25 cellular contexts compared by ENCODE assay signal in the genomic region with DNA sequence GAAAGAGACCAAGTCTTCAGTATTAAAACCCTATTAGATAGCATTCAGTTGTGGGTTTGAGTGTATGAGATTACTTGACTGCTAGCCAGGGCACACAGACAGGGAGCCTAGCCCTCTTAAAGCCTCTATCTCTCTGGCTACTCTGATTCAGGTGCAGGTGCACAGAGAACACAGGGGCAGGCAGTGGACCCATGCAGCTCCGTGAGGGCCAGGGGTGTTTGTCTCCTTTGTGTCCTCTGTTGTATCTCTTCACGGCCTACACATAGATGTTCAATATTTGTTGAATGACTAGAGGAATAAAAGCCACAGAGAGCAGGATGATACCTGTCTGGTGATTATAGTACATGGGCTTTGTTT. TPM values are rescaled to one million over a fixed set of nuclear protein-coding genes. Genes with fewer than 3 reads are reported as not detected.
DNase-seq lines count a peak whose midpoint lies in the region; ATAC-seq, FAIRE-seq and TF ChIP-seq lines count a peak whose summit lies in the region.
"Had no signal": no experiment of that assay in that cellular context is flagged by ENCODE, and none has a peak within 500 bp of the region (broad histone marks: within the 10 kb centered on the region; RNA-seq: fewer than 3 reads in every experiment).

No MANE protein-coding gene starts in this region.

- H3K9me3 ChIP-seq in CD4-positive, CD25-positive, alpha-beta regulatory T cell (ENCODE audit: control insufficient read depth in 2 of 2, low read length in 2 of 2) = no peaks in the 10 kb centered on the region
- no peaks in the 10 kb centered on the region for H3K9me3 ChIP-seq in K562 (replicated peaks; ENCODE audit: control insufficient read depth, insufficient read depth, low read depth, low read length)
- H3K9me3 ChIP-seq: Caco-2, SJSA1 had no signal

- TF ChIP-seq CTCF in K562 (IDR thresholded peaks at IDR 0.05 in 2 of 3, conservative IDR thresholded peaks at IDR 0.05 in 1 of 3; ENCODE audit: insufficient read depth in 2 of 3, low read depth in 1 of 3, low read length in 3 of 3) = no peak
- no peak for TF ChIP-seq CTCF in mesothelial cell of epicardium (IDR thresholded peaks at IDR 0.05; ENCODE audit: unreplicated experiment)
- TF ChIP-seq CTCF in GM10266 (IDR thresholded peaks at IDR 0.05; ENCODE audit: control insufficient read depth, insufficient read depth, low read depth, missing control alignments) = no peak

- H2AFZ ChIP-seq in ACC112 (ENCODE audit: low read length, unreplicated experiment) (no peak overlapping the region), K562 (ENCODE audit: low read depth, low read length) (no peak overlapping the region)

- peaks cover 94% of the 10 kb centered on the region for H4K20me1 ChIP-seq in K562 (replicated peaks; ENCODE audit: control insufficient read depth, insufficient read depth, low read length)

- H3K9ac ChIP-seq in K562 (ENCODE audit: insufficient read depth in 1 of 2, low read depth in 2 of 2, low read length in 2 of 2) = no peak overlapping the region

- peak overlapping the region; percentile 46; the same call in 1 of the 2 replicates for H3K27ac ChIP-seq in ACC112 (ENCODE audit: low read depth, low read length)
- no peak overlapping the region for H3K27ac ChIP-seq in CD4-positive, CD25-positive, alpha-beta regulatory T cell (ENCODE audit: insufficient read depth, low read length, poor library complexity, severe bottlenecking)
- H3K27ac ChIP-seq in K562 (ENCODE audit: extremely low read depth, low read depth, low read length) = no peak overlapping the region
- H3K27ac ChIP-seq: HL-60 had no signal

- POLR2A ChIA-PET in K562 (lab: Yijun Ruan, JAX) (interaction anchor here (64.4 kb wide), 1 partner anchor 28 kb away, joined by 1556 read pairs; a partner anchor contains a TSS), HEK293T (lab: Yijun Ruan, JAX) (no interaction called here)

- DNase-seq in CD4-positive, CD25-positive, alpha-beta regulatory T cell = no peak
- DNase-seq in K562 (ENCODE audit: extremely low read depth in 1 of 4, low spot score in 3 of 4) (no peak), mesothelial cell of epicardium (ENCODE audit: low spot score in 2 of 2, unreplicated experiment in 2 of 2) (no peak), GM10266 (ENCODE audit: extremely low spot score) (no peak), GM19240 (ENCODE audit: insufficient read length, low spot score) (no peak), NCI-H1930 (lab: John Stamatoyannopoulos, UW) (no peak), HEK293T (ENCODE audit: extremely low spot score) (no peak)
- DNase-seq: activated CD4-positive, alpha-beta T cell treated with anti-CD3 and anti-CD28 coated beads, Interleukin-2, amount 10 ng/mL, durations not matched to agents 7 days and 5 days; Caco-2; caudate nucleus; erythroblast; foreskin melanocyte; midbrain; NCI-H1694; NCI-H774; retina; stimulated activated CD4-positive, alpha-beta T cell treated with anti-CD3 and anti-CD28 coated beads, Interleukin-15, amount 100 ng/mL, for 24 hours; substantia nigra; T-helper 2 cell had no signal

- H3K36me3 Mint-ChIP-seq in CD4-positive, CD25-positive, alpha-beta regulatory T cell = peaks cover 26% of the 10 kb centered on the region
- peaks cover 9% of the 10 kb centered on the region for H3K36me3 Mint-ChIP-seq in mesothelial cell of epicardium

- no peaks in the 10 kb centered on the region for H3K27me3 Mint-ChIP-seq in CD4-positive, CD25-positive, alpha-beta regulatory T cell
- H3K27me3 Mint-ChIP-seq in mesothelial cell of epicardium (ENCODE audit: low read depth) = no peaks in the 10 kb centered on the region
- H3K27me3 Mint-ChIP-seq: activated CD4-positive, alpha-beta T cell treated with anti-CD3 and anti-CD28 coated beads, Interleukin-2, amount 10 ng/mL, durations not matched to agents 7 days and 5 days had no signal

- H3K79me2 ChIP-seq in ACC112 (ENCODE audit: control insufficient read depth, insufficient read depth, low read length, unreplicated experiment) = peaks cover 72% of the 10 kb centered on the region
- peaks cover 99% of the 10 kb centered on the region for H3K79me2 ChIP-seq in K562 (ENCODE audit: control insufficient read depth, insufficient read depth, low read length)

- 0 out of 2 replicates have a peak overlapping the region, but pooled peaks have one; percentile 33 for H3K4me3 ChIP-seq in ACC112 (ENCODE audit: low read depth, low read length)
- no peak overlapping the region for H3K4me3 ChIP-seq in CD4-positive, CD25-positive, alpha-beta regulatory T cell (ENCODE audit: low read depth, low read length)
- no peak overlapping the region for H3K4me3 ChIP-seq in K562
- H3K4me3 ChIP-seq: dorsolateral prefrontal cortex, SJSA1 had no signal

- TF ChIP-seq RAD21 in K562 (CRISPR knock-in tag; conservative IDR thresholded peaks at IDR 0.05 in 1 of 2, IDR thresholded peaks at IDR 0.05 in 1 of 2) = no peak

- peak overlapping the region in 2 of 4 donors; percentile 19 to 26 for H3K4me3 Mint-ChIP-seq in CD4-positive, CD25-positive, alpha-beta regulatory T cell
- H3K4me3 Mint-ChIP-seq in mesothelial cell of epicardium = no peak overlapping the region
- H3K4me3 Mint-ChIP-seq: activated CD4-positive, alpha-beta T cell treated with anti-CD3 and anti-CD28 coated beads, Interleukin-2, amount 10 ng/mL, durations not matched to agents 7 days and 5 days had no signal

- 0 out of 2 replicates have a peak, but pooled peaks cover 7% of the 10 kb centered on the region for H3K36me3 ChIP-seq in ACC112 (ENCODE audit: insufficient read depth, low read length)
- peaks cover 25% of the 10 kb centered on the region for H3K36me3 ChIP-seq in CD4-positive, CD25-positive, alpha-beta regulatory T cell (ENCODE audit: control insufficient read depth, insufficient read depth, low read length)
- peaks cover 90% of the 10 kb centered on the region for H3K36me3 ChIP-seq in K562 (ENCODE audit: control insufficient read depth, insufficient read depth, low read length)

- intact Hi-C loops in K562 (cut with micrococcal nuclease) = no loop called here

- FAIRE-seq in K562 (lab: Jason Lieb, UNC) = no peak
- FAIRE-seq: GM18507, urothelium cell line had no signal

- peak overlapping the region; percentile 56 to 79 (median 60) for H3K27ac Mint-ChIP-seq in CD4-positive, CD25-positive, alpha-beta regulatory T cell
- H3K27ac Mint-ChIP-seq in mesothelial cell of epicardium = peak overlapping the region; percentile 39
- H3K27ac Mint-ChIP-seq: activated CD4-positive, alpha-beta T cell treated with anti-CD3 and anti-CD28 coated beads, Interleukin-2, amount 10 ng/mL, durations not matched to agents 7 days and 5 days had no signal

- no TSS peak for BruUV-seq in K562 (replicated peaks; lab: Mats Ljungman, UMichigan)

- no peaks in the 10 kb centered on the region for H3K9me3 Mint-ChIP-seq in CD4-positive, CD25-positive, alpha-beta regulatory T cell
- no peaks in the 10 kb centered on the region for H3K9me3 Mint-ChIP-seq in mesothelial cell of epicardium
- H3K9me3 Mint-ChIP-seq: activated CD4-positive, alpha-beta T cell treated with anti-CD3 and anti-CD28 coated beads, Interleukin-2, amount 10 ng/mL, durations not matched to agents 7 days and 5 days had no signal

- peaks cover 35% of the 10 kb centered on the region for H3K9me1 ChIP-seq in K562 (ENCODE audit: control insufficient read depth, insufficient read depth, low read length)

- H3K4me1 Mint-ChIP-seq in CD4-positive, CD25-positive, alpha-beta regulatory T cell = peaks cover 47 to 79% (median 62%) of the 10 kb centered on the region in 4 donors
- peaks cover 5% of the 10 kb centered on the region for H3K4me1 Mint-ChIP-seq in mesothelial cell of epicardium

- no peak for TF ChIP-seq POLR2A in K562 (conservative IDR thresholded peaks at IDR 0.05)

- ATAC-seq in CD4-positive, CD25-positive, alpha-beta regulatory T cell (ENCODE audit: low read depth in 2 of 2) = no peak
- ATAC-seq in K562 = peak; percentile 4; the same call in 1 of the 3 replicates

- no peak for TF ChIP-seq EP300 in K562 (IDR thresholded peaks at IDR 0.05; ENCODE audit: low read length)

- H3K27me3 ChIP-seq in ACC112 (ENCODE audit: insufficient read depth, low read length) (no peaks in the 10 kb centered on the region), K562 (ENCODE audit: control insufficient read depth in 2 of 2, insufficient read depth in 2 of 2, low read length in 2 of 2) (no peaks in the 10 kb centered on the region)
- no peaks in the 10 kb centered on the region for H3K27me3 ChIP-seq in CD4-positive, CD25-positive, alpha-beta regulatory T cell (ENCODE audit: control insufficient read depth, insufficient read depth, low read length)
- H3K27me3 ChIP-seq: dorsolateral prefrontal cortex, SJSA1 had no signal

- CTCF ChIA-PET in K562 (lab: Yijun Ruan, JAX; ENCODE audit: low intra/inter-chr PET ratio) (no interaction called here), HEK293T (lab: Yijun Ruan, JAX) (interaction anchor here (0.8 kb wide), 1 partner anchor 1181 kb away, joined by 3 read pairs; no protein-coding TSS in a partner anchor)

- 93% methylated on average over 2 of the region's 2 CpGs for WGBS in K562 (ENCODE audit: insufficient coverage, low coverage, missing lambda C conversion rate)

- in situ Hi-C loops in K562 (cut with MboI) = no loop called here

- H3K4me1 ChIP-seq in ACC112 (ENCODE audit: control insufficient read depth, insufficient read depth, low read length, unreplicated experiment) (peaks cover 21% of the 10 kb centered on the region), K562 (replicated peaks in 1 of 2; ENCODE audit: control insufficient read depth in 2 of 2, insufficient read depth in 2 of 2, low read length in 2 of 2) (peaks cover 13 to 15% of the 10 kb centered on the region in 2 experiments; a peak in 4 of 5 replicates)
- H3K4me1 ChIP-seq in CD4-positive, CD25-positive, alpha-beta regulatory T cell (ENCODE audit: control insufficient read depth, insufficient read depth, low read length, poor library complexity, severe bottlenecking) = peaks cover 28% of the 10 kb centered on the region

- H3K4me2 ChIP-seq in K562 (ENCODE audit: insufficient read depth, low read length) = no peak overlapping the region

RNA-seq across cellular contexts. Expression of a gene that starts 21.5 kb away (rescaled TPM):
- 0.49 TPM for total RNA-seq in CD4-positive, CD25-positive, alpha-beta regulatory T cell
- polyA plus RNA-seq in CD4-positive, CD25-positive, alpha-beta regulatory T cell = not detected
- total RNA-seq in K562 (2011; cell fraction: chromatin; rRNA removed; ENCODE audit: low replicate concordance) = 0.14 and 1.4 TPM in 2 replicates
- total RNA-seq in K562 (2011; cell fraction: nucleolus; rRNA removed) = 0.33 and 1.2 TPM in 2 replicates
- total RNA-seq in K562 (2011; cell fraction: nucleoplasm; rRNA removed) = 0.53 and 0.81 TPM in 2 replicates
- total RNA-seq in K562 (2014; rRNA removed) (0.14 TPM in 1 of 2 replicates, not detected in the other), K562 (2014; rRNA removed; fragmentation: Illumina TruSeq; extraction: Trizol) (0.10 TPM in 1 of 2 replicates, not detected in the other), K562 (2015; rRNA removed; fragmentation: Illumina TruSeq; extraction: Trizol) (0.07 TPM in 1 of 2 replicates, not detected in the other), K562 (2021) (0.20 and 0.56 TPM in 2 replicates), mesothelial cell of epicardium (2.4 to 3.2 TPM (median 2.5 TPM) in 3 replicates)
- polyA plus RNA-seq in K562 (2011; rRNA removed) (0.04 and 0.08 TPM in 2 replicates), K562 (2014; fragmentation: Illumina TruSeq; extraction: Trizol) (0.06 TPM in 1 of 2 replicates, not detected in the other), K562 (2014; fragmentation: Nextera tagmentation; extraction: Ambion mirVana) (under 1 TPM; 0.03 to 0.06 TPM), K562 (2014; rRNA removed) (0.15 TPM in 1 of 2 replicates, not detected in the other)
- polyA plus RNA-seq in K562 (2011; cell fraction: cytosol; rRNA removed) = 0.06 TPM in 1 of 2 replicates, not detected in the other
- polyA plus RNA-seq in K562 (2011; cell fraction: nucleus; rRNA removed) = 0.80 and 0.87 TPM in 2 replicates
- 0.27 and 0.50 TPM in 2 replicates for polyA plus RNA-seq in K562 (2012)
- polyA minus RNA-seq in K562 (2011; rRNA and poly(A)+ RNA removed) = 0.06 TPM in 1 of 2 replicates, not detected in the other
- not detected in 2 replicates for polyA minus RNA-seq in K562 (2011; cell fraction: cytosol; rRNA and poly(A)+ RNA removed)
- polyA minus RNA-seq in K562 (2011; cell fraction: nucleus; rRNA and poly(A)+ RNA removed) = 0.27 and 0.44 TPM in 2 replicates
- total RNA-seq: SJSA1 had no signal

RNA-seq across cellular contexts. Expression of a gene that starts 28.3 kb away (rescaled TPM):
- total RNA-seq in CD4-positive, CD25-positive, alpha-beta regulatory T cell = 49.5 TPM
- polyA plus RNA-seq in CD4-positive, CD25-positive, alpha-beta regulatory T cell = 10 to 100 TPM; 41.7 to 61.4 (median 57.0) TPM
- total RNA-seq in K562 (2011; cell fraction: chromatin; rRNA removed; ENCODE audit: low replicate concordance) = 251 and 271 TPM in 2 replicates
- total RNA-seq in K562 (2011; cell fraction: nucleolus; rRNA removed) = 179 and 190 TPM in 2 replicates
- 236 and 257 TPM in 2 replicates for total RNA-seq in K562 (2011; cell fraction: nucleoplasm; rRNA removed)
- total RNA-seq in K562 (2014; rRNA removed) (105 and 144 TPM in 2 replicates), K562 (2014; rRNA removed; fragmentation: Illumina TruSeq; extraction: Trizol) (138 and 141 TPM in 2 replicates), K562 (2015; rRNA removed; fragmentation: Illumina TruSeq; extraction: Trizol) (124 and 128 TPM in 2 replicates), K562 (2021) (263 and 267 TPM in 2 replicates), mesothelial cell of epicardium (72.3 to 78.5 TPM (median 75.1 TPM) in 3 replicates)
- polyA plus RNA-seq in K562 (2011; rRNA removed) (135 and 196 TPM in 2 replicates), K562 (2014; fragmentation: Illumina TruSeq; extraction: Trizol) (144 and 156 TPM in 2 replicates), K562 (2014; fragmentation: Nextera tagmentation; extraction: Ambion mirVana) (100 to 1,000 TPM; 100 to 105 TPM), K562 (2014; rRNA removed) (114 and 124 TPM in 2 replicates)
- 111 and 189 TPM in 2 replicates for polyA plus RNA-seq in K562 (2011; cell fraction: cytosol; rRNA removed)
- 90.3 and 116 TPM in 2 replicates for polyA plus RNA-seq in K562 (2011; cell fraction: nucleus; rRNA removed)
- polyA plus RNA-seq in K562 (2012) = 90.4 and 122 TPM in 2 replicates
- 219 and 267 TPM in 2 replicates for polyA minus RNA-seq in K562 (2011; rRNA and poly(A)+ RNA removed)
- polyA minus RNA-seq in K562 (2011; cell fraction: cytosol; rRNA and poly(A)+ RNA removed) = 166 and 232 TPM in 2 replicates
- polyA minus RNA-seq in K562 (2011; cell fraction: nucleus; rRNA and poly(A)+ RNA removed) = 39.9 and 84.6 TPM in 2 replicates

RNA-seq across cellular contexts. Expression of a gene that starts 36.5 kb away (rescaled TPM):
- total RNA-seq in CD4-positive, CD25-positive, alpha-beta regulatory T cell = 69.4 TPM
- 10 to 100 TPM in 3 of 4 donors, 1 to 10 TPM in 1; 9.6 to 12.1 (median 11.7) TPM for polyA plus RNA-seq in CD4-positive, CD25-positive, alpha-beta regulatory T cell
- total RNA-seq in K562 (2011; cell fraction: chromatin; rRNA removed; ENCODE audit: low replicate concordance) = 338 and 754 TPM in 2 replicates
- total RNA-seq in K562 (2011; cell fraction: nucleolus; rRNA removed) = 395 and 404 TPM in 2 replicates
- 258 and 287 TPM in 2 replicates for total RNA-seq in K562 (2011; cell fraction: nucleoplasm; rRNA removed)
- total RNA-seq in K562 (2014; rRNA removed) (87.2 and 120 TPM in 2 replicates), K562 (2014; rRNA removed; fragmentation: Illumina TruSeq; extraction: Trizol) (46.4 and 63.0 TPM in 2 replicates), K562 (2015; rRNA removed; fragmentation: Illumina TruSeq; extraction: Trizol) (51.3 and 53.2 TPM in 2 replicates), K562 (2021) (132 and 135 TPM in 2 replicates), mesothelial cell of epicardium (92.3 to 101 TPM (median 97.3 TPM) in 3 replicates)
- polyA plus RNA-seq in K562 (2011; rRNA removed) (63.0 and 88.5 TPM in 2 replicates), K562 (2014; fragmentation: Illumina TruSeq; extraction: Trizol) (74.3 and 89.8 TPM in 2 replicates), K562 (2014; fragmentation: Nextera tagmentation; extraction: Ambion mirVana) (1 to 10 TPM; 2.2 to 3.1 TPM), K562 (2014; rRNA removed) (115 and 129 TPM in 2 replicates)
- 50.8 and 68.8 TPM in 2 replicates for polyA plus RNA-seq in K562 (2011; cell fraction: cytosol; rRNA removed)
- polyA plus RNA-seq in K562 (2011; cell fraction: nucleus; rRNA removed) = 703 and 913 TPM in 2 replicates
- polyA plus RNA-seq in K562 (2012) = 80.6 and 93.5 TPM in 2 replicates
- polyA minus RNA-seq in K562 (2011; rRNA and poly(A)+ RNA removed) = 64.5 and 72.9 TPM in 2 replicates
- polyA minus RNA-seq in K562 (2011; cell fraction: cytosol; rRNA and poly(A)+ RNA removed) = 41.9 and 49.7 TPM in 2 replicates
- polyA minus RNA-seq in K562 (2011; cell fraction: nucleus; rRNA and poly(A)+ RNA removed) = 188 and 205 TPM in 2 replicates

RNA-seq across cellular contexts. Expression of a gene that starts 56.4 kb away (rescaled TPM):
- total RNA-seq in CD4-positive, CD25-positive, alpha-beta regulatory T cell = 41.7 TPM
- polyA plus RNA-seq in CD4-positive, CD25-positive, alpha-beta regulatory T cell = 10 to 100 TPM; 38.5 to 58.0 (median 47.4) TPM
- total RNA-seq in K562 (2011; cell fraction: chromatin; rRNA removed; ENCODE audit: low replicate concordance) = 90.2 and 332 TPM in 2 replicates
- 398 and 463 TPM in 2 replicates for total RNA-seq in K562 (2011; cell fraction: nucleolus; rRNA removed)
- total RNA-seq in K562 (2011; cell fraction: nucleoplasm; rRNA removed) = 158 and 211 TPM in 2 replicates
- total RNA-seq in K562 (2014; rRNA removed) (245 and 323 TPM in 2 replicates), K562 (2014; rRNA removed; fragmentation: Illumina TruSeq; extraction: Trizol) (32.0 and 35.6 TPM in 2 replicates), K562 (2015; rRNA removed; fragmentation: Illumina TruSeq; extraction: Trizol) (120 and 129 TPM in 2 replicates), K562 (2021) (169 and 183 TPM in 2 replicates), mesothelial cell of epicardium (19.7 to 22.8 TPM (median 22.0 TPM) in 3 replicates)
- polyA plus RNA-seq in K562 (2011; rRNA removed) (75.4 and 94.6 TPM in 2 replicates), K562 (2014; fragmentation: Illumina TruSeq; extraction: Trizol) (84.1 and 121 TPM in 2 replicates), K562 (2014; fragmentation: Nextera tagmentation; extraction: Ambion mirVana) (10 to 100 TPM in 1 of 2 experiments, 1 to 10 TPM in 1; 7.9 to 33.1 TPM), K562 (2014; rRNA removed) (263 and 266 TPM in 2 replicates)
- polyA plus RNA-seq in K562 (2011; cell fraction: cytosol; rRNA removed) = 137 and 308 TPM in 2 replicates
- polyA plus RNA-seq in K562 (2011; cell fraction: nucleus; rRNA removed) = 202 and 335 TPM in 2 replicates
- polyA plus RNA-seq in K562 (2012) = 114 and 118 TPM in 2 replicates
- polyA minus RNA-seq in K562 (2011; rRNA and poly(A)+ RNA removed) = 39.0 and 48.5 TPM in 2 replicates
- polyA minus RNA-seq in K562 (2011; cell fraction: cytosol; rRNA and poly(A)+ RNA removed) = 53.5 and 55.4 TPM in 2 replicates
- 261 and 385 TPM in 2 replicates for polyA minus RNA-seq in K562 (2011; cell fraction: nucleus; rRNA and poly(A)+ RNA removed)
